17 cellular contexts compared by ENCODE assay signal in genomic region chr5:66724740-66725139, GRCh38.
DNase-seq lines count a peak whose midpoint lies in the region; ATAC-seq, FAIRE-seq and TF ChIP-seq lines count a peak whose summit lies in the region.
"Had no signal": no experiment of that assay in that cellular context is flagged by ENCODE, and none has a peak within 500 bp of the region (broad histone marks: within the 10 kb centered on the region; RNA-seq: fewer than 3 reads in every experiment).

No MANE protein-coding gene starts in this region.

- H3K4me3 Mint-ChIP-seq in activated naive CD8-positive, alpha-beta T cell treated with anti-CD3 and anti-CD28 coated beads, Interleukin-2, amount 50 U/mL, for 24 hours: no peak overlapping the region
- H3K4me3 Mint-ChIP-seq: activated CD4-positive, alpha-beta T cell treated with anti-CD3 and anti-CD28 coated beads, Interleukin-2, amount 10 ng/mL, durations not matched to agents 7 days and 5 days; activated T-helper 1 cell treated with anti-CD3 and anti-CD28 coated beads, Interleukin-12 subunit alpha, Interleukin-12 subunit beta, Interleukin-2, Interleukin-4 antibody, amounts not matched to agents 30 ng/mL and 10 ng/mL and 1 ng/mL, durations not matched to agents 14 hours and 24 hours and 36 hours had no signal

- H3K4me3 ChIP-seq in liver (ENCODE audit: low read depth in 1 of 3, low read length in 3 of 3) (no peak overlapping the region), HepG2 (replicated peaks in 1 of 3; ENCODE audit: insufficient read depth in 1 of 3, low read depth in 2 of 3, low read length in 3 of 3) (no peak overlapping the region), fibroblast of the aortic adventitia (ENCODE audit: low read depth, low read length) (no peak overlapping the region)
- H3K4me3 ChIP-seq: suprapubic skin had no signal

- no peak overlapping the region for H2AFZ ChIP-seq in HepG2 (ENCODE audit: low read length)

- no peak for TF ChIP-seq RAD21 in liver (IDR thresholded peaks at IDR 0.05)
- no peak for TF ChIP-seq RAD21 in HepG2 (CRISPR knock-in tag; IDR thresholded peaks at IDR 0.05)

- DNase-seq in HepG2 (ENCODE audit: low spot score): no peak
- DNase-seq in RKO (ENCODE audit: low spot score): peak; percentile 23
- peak; percentile 30 for DNase-seq in fibroblast of the aortic adventitia (ENCODE audit: low read depth)
- no peak for DNase-seq in NCI-H2029 (lab: John Stamatoyannopoulos, UW)
- no peak for DNase-seq in activated naive CD8-positive, alpha-beta T cell treated with anti-CD3 and anti-CD28 coated beads, Interleukin-2, amount 50 U/mL, for 24 hours
- DNase-seq in stimulated activated CD4-positive, alpha-beta T cell treated with anti-CD3 and anti-CD28 coated beads, Interleukin-12 subunit alpha, Interleukin-12 subunit beta, amount 100 ng/mL, for 4 hours: no peak
- no peak for DNase-seq in RPMI8226
- DNase-seq: activated CD4-positive, alpha-beta T cell treated with anti-CD3 and anti-CD28 coated beads, Interleukin-2, amount 10 ng/mL, durations not matched to agents 7 days and 5 days; amygdala; dermis blood vessel endothelial cell; mesendoderm; NCI-H510A; occipital lobe had no signal

- TF ChIP-seq EP300 in HepG2 (IDR thresholded peaks at IDR 0.05; ENCODE audit: low read depth in 2 of 2, low read length in 2 of 2) (no peak), HepG2 (CRISPR knock-in tag; IDR thresholded peaks at IDR 0.05; ENCODE audit: borderline replicate concordance) (no peak)

- no peaks in the 10 kb centered on the region for H3K9me3 Mint-ChIP-seq in activated naive CD8-positive, alpha-beta T cell treated with anti-CD3 and anti-CD28 coated beads, Interleukin-2, amount 50 U/mL, for 24 hours
- H3K9me3 Mint-ChIP-seq: activated CD4-positive, alpha-beta T cell treated with anti-CD3 and anti-CD28 coated beads, Interleukin-2, amount 10 ng/mL, durations not matched to agents 7 days and 5 days; activated T-helper 1 cell treated with anti-CD3 and anti-CD28 coated beads, Interleukin-12 subunit alpha, Interleukin-12 subunit beta, Interleukin-2, Interleukin-4 antibody, amounts not matched to agents 30 ng/mL and 10 ng/mL and 1 ng/mL, durations not matched to agents 14 hours and 24 hours and 36 hours had no signal

- no peaks in the 10 kb centered on the region for H3K79me2 ChIP-seq in HepG2 (ENCODE audit: insufficient read depth, low read length)

- no peaks in the 10 kb centered on the region for H3K9me3 ChIP-seq in liver (ENCODE audit: control insufficient read depth in 4 of 4, low read length in 3 of 4)
- no peaks in the 10 kb centered on the region for H3K9me3 ChIP-seq in HepG2 (ENCODE audit: low read length)
- H3K9me3 ChIP-seq: suprapubic skin had no signal

- no peak overlapping the region for H3K4me2 ChIP-seq in HepG2 (ENCODE audit: low read depth, low read length)

- H3K27me3 Mint-ChIP-seq in activated naive CD8-positive, alpha-beta T cell treated with anti-CD3 and anti-CD28 coated beads, Interleukin-2, amount 50 U/mL, for 24 hours: peaks cover 12% of the 10 kb centered on the region

- H3K4me1 ChIP-seq in liver (ENCODE audit: control insufficient read depth in 4 of 4, insufficient read depth in 4 of 4, low read length in 3 of 4): no peaks in the 10 kb centered on the region
- no peaks in the 10 kb centered on the region for H3K4me1 ChIP-seq in HepG2 (ENCODE audit: insufficient read depth, low read length)
- H3K4me1 ChIP-seq: suprapubic skin had no signal

- TF ChIP-seq POLR2A in HepG2 (IDR thresholded peaks at IDR 0.05; ENCODE audit: insufficient read depth in 1 of 2, low read depth in 2 of 2, low read length in 2 of 2): no peak

- H3K27ac Mint-ChIP-seq in activated naive CD8-positive, alpha-beta T cell treated with anti-CD3 and anti-CD28 coated beads, Interleukin-2, amount 50 U/mL, for 24 hours: no peak overlapping the region
- H3K27ac Mint-ChIP-seq: activated CD4-positive, alpha-beta T cell treated with anti-CD3 and anti-CD28 coated beads, Interleukin-2, amount 10 ng/mL, durations not matched to agents 7 days and 5 days; activated T-helper 1 cell treated with anti-CD3 and anti-CD28 coated beads, Interleukin-12 subunit alpha, Interleukin-12 subunit beta, Interleukin-2, Interleukin-4 antibody, amounts not matched to agents 30 ng/mL and 10 ng/mL and 1 ng/mL, durations not matched to agents 14 hours and 24 hours and 36 hours had no signal

- in situ Hi-C loops in HepG2 (cut with HindIII; ENCODE audit: extremely low pct_ligation_motif_present, low pct_unique_long_range_greater_than_20kb): no loop called here

- no TSS peak for BruUV-seq in HepG2 (replicated peaks; lab: Mats Ljungman, UMichigan)

- no peaks in the 10 kb centered on the region for H3K36me3 Mint-ChIP-seq in activated naive CD8-positive, alpha-beta T cell treated with anti-CD3 and anti-CD28 coated beads, Interleukin-2, amount 50 U/mL, for 24 hours (ENCODE audit: low read depth)

- POLR2A ChIA-PET in HepG2 (lab: Yijun Ruan, JAX): no interaction called here

- CTCF ChIA-PET in HepG2 (lab: Yijun Ruan, JAX; ENCODE audit: low intra/inter-chr PET ratio, low total read pairs): no interaction called here

- no peak for ATAC-seq in HepG2
- no peak for ATAC-seq in activated naive CD8-positive, alpha-beta T cell treated with anti-CD3 and anti-CD28 coated beads, Interleukin-2, amount 50 U/mL, for 24 hours

- no peaks in the 10 kb centered on the region for H4K20me1 ChIP-seq in HepG2 (ENCODE audit: insufficient read depth, low read length)

- no peak overlapping the region for H3K27ac ChIP-seq in liver (ENCODE audit: low read depth in 1 of 2, low read length in 2 of 2)
- H3K27ac ChIP-seq in HepG2 (ENCODE audit: extremely low read length, insufficient read depth, low read length): no peak overlapping the region
- H3K27ac ChIP-seq: suprapubic skin had no signal

- no peaks in the 10 kb centered on the region for H3K4me1 Mint-ChIP-seq in activated naive CD8-positive, alpha-beta T cell treated with anti-CD3 and anti-CD28 coated beads, Interleukin-2, amount 50 U/mL, for 24 hours
- H3K4me1 Mint-ChIP-seq: activated CD4-positive, alpha-beta T cell treated with anti-CD3 and anti-CD28 coated beads, Interleukin-2, amount 10 ng/mL, durations not matched to agents 7 days and 5 days had no signal

- FAIRE-seq in HepG2 (lab: Jason Lieb, UNC): no peak
- FAIRE-seq: RCC 7860 had no signal

- intact Hi-C loops in HepG2 (cut with micrococcal nuclease; ENCODE audit: unreplicated experiment): no loop called here

- H3K9ac ChIP-seq in liver (ENCODE audit: low read depth in 1 of 2, low read length in 2 of 2): no peak overlapping the region
- H3K9ac ChIP-seq in HepG2 (ENCODE audit: insufficient read depth, low read depth, low read length): no peak overlapping the region

- TF ChIP-seq CTCF in liver (IDR thresholded peaks at IDR 0.05; ENCODE audit: low read depth, low read length, missing input control) (peak; percentile 3), HepG2 (CRISPR knock-in tag; IDR thresholded peaks at IDR 0.05) (no peak), fibroblast of the aortic adventitia (IDR thresholded peaks at IDR 0.05; ENCODE audit: insufficient read depth, low read length) (peak; percentile 52)

- H3K36me3 ChIP-seq in liver (ENCODE audit: control insufficient read depth in 4 of 4, insufficient read depth in 3 of 4, low read depth in 1 of 4, low read length in 3 of 4): no peaks in the 10 kb centered on the region
- H3K36me3 ChIP-seq in HepG2 (replicated peaks in 1 of 2; ENCODE audit: control insufficient read depth in 1 of 2, insufficient read depth in 2 of 2, low read length in 2 of 2): no peaks in the 10 kb centered on the region
- H3K36me3 ChIP-seq: suprapubic skin had no signal

- H3K27me3 ChIP-seq in liver (ENCODE audit: control insufficient read depth in 4 of 4, insufficient read depth in 4 of 4, low read length in 3 of 4) (no peaks in the 10 kb centered on the region), HepG2 (ENCODE audit: control insufficient read depth in 1 of 2, insufficient read depth in 2 of 2, low read length in 2 of 2) (peaks cover 0 to 1% of the 10 kb centered on the region in 2 experiments; a peak in 2 of 5 replicates)
- H3K27me3 ChIP-seq: suprapubic skin had no signal

TF ChIP-seq in liver, 16 proteins besides CTCF, POLR2A, EP300 and RAD21 (continues in another document):
- no peak for TF ChIP-seq FOXA2 (IDR thresholded peaks at IDR 0.05)

TF ChIP-seq in HepG2, 621 proteins besides CTCF, POLR2A, EP300 and RAD21:
- TF ChIP-seq ZNF235 (CRISPR knock-in tag; IDR thresholded peaks at IDR 0.05; ENCODE audit: borderline replicate concordance) (no peak), MYC (CRISPR knock-in tag; IDR thresholded peaks at IDR 0.05; ENCODE audit: borderline replicate concordance) (no peak), ETS1 (CRISPR knock-in tag; IDR thresholded peaks at IDR 0.05) (no peak), ZNF746 (CRISPR knock-in tag; IDR thresholded peaks at IDR 0.05) (no peak)

Comparison
In these comparisons a context has a peak if more than half of its experiments do, and no peak if none do; other contexts are left out.
1. DNase-seq: peak in RKO (single experiment) and fibroblast of the aortic adventitia (single experiment); none in HepG2 (single experiment), NCI-H2029 (single experiment), activated naive CD8-positive, alpha-beta T cell treated with anti-CD3 and anti-CD28 coated beads, Interleukin-2, amount 50 U/mL, for 24 hours (single experiment), stimulated activated CD4-positive, alpha-beta T cell treated with anti-CD3 and anti-CD28 coated beads, Interleukin-12 subunit alpha, Interleukin-12 subunit beta, amount 100 ng/mL, for 4 hours (single experiment) and RPMI8226 (single experiment).